ENCODE assay signal across 8 cellular contexts in genomic region chr22:22558972-22559603, GRCh38.
A peak's percentile ranks its signal among the peaks of the same experiment; 100 is the strongest.
DNase-seq lines count a peak whose midpoint lies in the region; ATAC-seq and TF ChIP-seq lines count a peak whose summit lies in the region.

A gene with protein sequence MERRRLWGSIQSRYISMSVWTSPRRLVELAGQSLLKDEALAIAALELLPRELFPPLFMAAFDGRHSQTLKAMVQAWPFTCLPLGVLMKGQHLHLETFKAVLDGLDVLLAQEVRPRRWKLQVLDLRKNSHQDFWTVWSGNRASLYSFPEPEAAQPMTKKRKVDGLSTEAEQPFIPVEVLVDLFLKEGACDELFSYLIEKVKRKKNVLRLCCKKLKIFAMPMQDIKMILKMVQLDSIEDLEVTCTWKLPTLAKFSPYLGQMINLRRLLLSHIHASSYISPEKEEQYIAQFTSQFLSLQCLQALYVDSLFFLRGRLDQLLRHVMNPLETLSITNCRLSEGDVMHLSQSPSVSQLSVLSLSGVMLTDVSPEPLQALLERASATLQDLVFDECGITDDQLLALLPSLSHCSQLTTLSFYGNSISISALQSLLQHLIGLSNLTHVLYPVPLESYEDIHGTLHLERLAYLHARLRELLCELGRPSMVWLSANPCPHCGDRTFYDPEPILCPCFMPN (minus strand): TSS chr22:22559265. CDS start chr22:22556832, 2,433 bp downstream.

- H3K4me3 ChIP-seq in GM12865 (ENCODE audit: low read depth, low read length) = no peak within 1 kb of the TSS

- TF ChIP-seq CTCF in GM12865 (IDR thresholded peaks at IDR 0.05; ENCODE audit: insufficient read depth, low read depth, low read length, missing control alignments) = peak; percentile 69

- DNase-seq in GM12865 (ENCODE audit: low read depth) = peak; percentile 76
- peak; percentile 80 for DNase-seq in NCI-H1092 (lab: John Stamatoyannopoulos, UW)
- DNase-seq in SKM-1 treated with dmso at 0.1 percent for 144 hours (lab: John Stamatoyannopoulos, UW; ENCODE audit: unreplicated experiment) = peak; percentile 89
- peak; percentile 8 to 47 (median 41) for DNase-seq in activated naive CD4-positive, alpha-beta T cell (lab: John Stamatoyannopoulos, UW)
- peak; percentile 55 for DNase-seq in iris pigment epithelial cell (ENCODE audit: low read depth)
- DNase-seq in stimulated activated CD4-positive, alpha-beta T cell treated with anti-CD3 and anti-CD28 coated beads, TNF-alpha, amount 100 ng/mL, for 4 hours (ENCODE audit: low read depth in 3 of 3) = peak; percentile 17 to 45 (median 31)

- ATAC-seq in HG03039 (IDR thresholded peaks at IDR 0.05; ENCODE audit: unreplicated experiment) (no peak), GM19395 (IDR thresholded peaks at IDR 0.05; ENCODE audit: unreplicated experiment) (no peak)

Comparison
In these comparisons a context has a peak if more than half of its experiments do, and no peak if none do; other contexts are left out.
1. DNase-seq: peak in every context shown above with its lines; median percentile 89 in SKM-1 treated with dmso at 0.1 percent for 144 hours; 80 in NCI-H1092; 76 in GM12865; 55 in iris pigment epithelial cell; 41 in activated naive CD4-positive, alpha-beta T cell; 31 in stimulated activated CD4-positive, alpha-beta T cell treated with anti-CD3 and anti-CD28 coated beads, TNF-alpha, amount 100 ng/mL, for 4 hours.